ENCODE assay signal across 1 cellular context in genomic region chr12:111904438-111904837, GRCh38.
TF ChIP-seq lines count a peak whose summit lies in the region.

No MANE protein-coding gene starts in this region.

TF ChIP-seq in HepG2, 621 proteins besides CTCF, POLR2A, EP300 and RAD21 (continued from another document):
- TF ChIP-seq, protein P1, sequence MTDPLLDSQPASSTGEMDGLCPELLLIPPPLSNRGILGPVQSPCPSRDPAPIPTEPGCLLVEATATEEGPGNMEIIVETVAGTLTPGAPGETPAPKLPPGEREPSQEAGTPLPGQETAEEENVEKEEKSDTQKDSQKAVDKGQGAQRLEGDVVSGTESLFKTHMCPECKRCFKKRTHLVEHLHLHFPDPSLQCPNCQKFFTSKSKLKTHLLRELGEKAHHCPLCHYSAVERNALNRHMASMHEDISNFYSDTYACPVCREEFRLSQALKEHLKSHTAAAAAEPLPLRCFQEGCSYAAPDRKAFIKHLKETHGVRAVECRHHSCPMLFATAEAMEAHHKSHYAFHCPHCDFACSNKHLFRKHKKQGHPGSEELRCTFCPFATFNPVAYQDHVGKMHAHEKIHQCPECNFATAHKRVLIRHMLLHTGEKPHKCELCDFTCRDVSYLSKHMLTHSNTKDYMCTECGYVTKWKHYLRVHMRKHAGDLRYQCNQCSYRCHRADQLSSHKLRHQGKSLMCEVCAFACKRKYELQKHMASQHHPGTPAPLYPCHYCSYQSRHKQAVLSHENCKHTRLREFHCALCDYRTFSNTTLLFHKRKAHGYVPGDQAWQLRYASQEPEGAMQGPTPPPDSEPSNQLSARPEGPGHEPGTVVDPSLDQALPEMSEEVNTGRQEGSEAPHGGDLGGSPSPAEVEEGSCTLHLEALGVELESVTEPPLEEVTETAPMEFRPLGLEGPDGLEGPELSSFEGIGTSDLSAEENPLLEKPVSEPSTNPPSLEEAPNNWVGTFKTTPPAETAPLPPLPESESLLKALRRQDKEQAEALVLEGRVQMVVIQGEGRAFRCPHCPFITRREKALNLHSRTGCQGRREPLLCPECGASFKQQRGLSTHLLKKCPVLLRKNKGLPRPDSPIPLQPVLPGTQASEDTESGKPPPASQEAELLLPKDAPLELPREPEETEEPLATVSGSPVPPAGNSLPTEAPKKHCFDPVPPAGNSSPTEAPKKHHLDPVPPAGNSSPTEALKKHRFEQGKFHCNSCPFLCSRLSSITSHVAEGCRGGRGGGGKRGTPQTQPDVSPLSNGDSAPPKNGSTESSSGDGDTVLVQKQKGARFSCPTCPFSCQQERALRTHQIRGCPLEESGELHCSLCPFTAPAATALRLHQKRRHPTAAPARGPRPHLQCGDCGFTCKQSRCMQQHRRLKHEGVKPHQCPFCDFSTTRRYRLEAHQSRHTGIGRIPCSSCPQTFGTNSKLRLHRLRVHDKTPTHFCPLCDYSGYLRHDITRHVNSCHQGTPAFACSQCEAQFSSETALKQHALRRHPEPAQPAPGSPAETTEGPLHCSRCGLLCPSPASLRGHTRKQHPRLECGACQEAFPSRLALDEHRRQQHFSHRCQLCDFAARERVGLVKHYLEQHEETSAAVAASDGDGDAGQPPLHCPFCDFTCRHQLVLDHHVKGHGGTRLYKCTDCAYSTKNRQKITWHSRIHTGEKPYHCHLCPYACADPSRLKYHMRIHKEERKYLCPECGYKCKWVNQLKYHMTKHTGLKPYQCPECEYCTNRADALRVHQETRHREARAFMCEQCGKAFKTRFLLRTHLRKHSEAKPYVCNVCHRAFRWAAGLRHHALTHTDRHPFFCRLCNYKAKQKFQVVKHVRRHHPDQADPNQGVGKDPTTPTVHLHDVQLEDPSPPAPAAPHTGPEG (CRISPR knock-in tag; IDR thresholded peaks at IDR 0.05), result no peak
- TF ChIP-seq NFIB (CRISPR knock-in tag; IDR thresholded peaks at IDR 0.05; ENCODE audit: borderline replicate concordance), result no peak
- TF ChIP-seq ZNF619 (CRISPR knock-in tag; IDR thresholded peaks at IDR 0.05), result no peak
- TF ChIP-seq POLR2AphosphoS2 (IDR thresholded peaks at IDR 0.05; ENCODE audit: low read depth, low read length), result no peak
- TF ChIP-seq ZNF567 (CRISPR knock-in tag; IDR thresholded peaks at IDR 0.05; ENCODE audit: borderline replicate concordance), result no peak
- TF ChIP-seq ZNF773 (CRISPR knock-in tag; IDR thresholded peaks at IDR 0.05; ENCODE audit: borderline replicate concordance), result no peak
- no peak for TF ChIP-seq ZMYM2 (CRISPR knock-in tag; IDR thresholded peaks at IDR 0.05)
- TF ChIP-seq CBX2 (IDR thresholded peaks at IDR 0.05; ENCODE audit: low read depth, low read length), result no peak
- TF ChIP-seq CBX2 (CRISPR knock-in tag; IDR thresholded peaks at IDR 0.05; ENCODE audit: low read depth), result no peak
- TF ChIP-seq CHCHD3 (CRISPR knock-in tag; IDR thresholded peaks at IDR 0.05), result no peak
